Comparison of ENCODE assay signal across 8 cellular contexts in genomic region chr7:131327049-131327625, GRCh38. TPM values are rescaled to one million over a fixed set of nuclear protein-coding genes. Genes with fewer than 3 reads are reported as not detected.
DNase-seq lines count a peak whose midpoint lies in the region; ATAC-seq and TF ChIP-seq lines count a peak whose summit lies in the region.

No MANE protein-coding gene starts in this region.

- H3K27ac ChIP-seq in HL-60 (replicated peaks): peak overlapping the region; percentile 98
- H3K27ac ChIP-seq in epithelial cell of prostate: peak overlapping the region; percentile 89
- H3K27ac ChIP-seq in upper lobe of left lung: peak overlapping the region; percentile 96 to 100 (median 100)

- no peaks in the 10 kb centered on the region for H3K27me3 ChIP-seq in HL-60 (ENCODE audit: insufficient read depth, poor library complexity, severe bottlenecking)
- no peaks in the 10 kb centered on the region for H3K27me3 ChIP-seq in upper lobe of left lung

- H3K9me3 ChIP-seq in T-helper 17 cell (ENCODE audit: control insufficient read depth, low read length, poor library complexity, severe bottlenecking): no peaks in the 10 kb centered on the region
- H3K9me3 ChIP-seq in mucosa of descending colon: no peaks in the 10 kb centered on the region
- no peaks in the 10 kb centered on the region for H3K9me3 ChIP-seq in upper lobe of left lung

- intact Hi-C loops in mucosa of descending colon (cut with DNase I, micrococcal nuclease): no loop called here

- H3K4me1 Mint-ChIP-seq in T-helper 17 cell: peaks cover 59% of the 10 kb centered on the region

- in situ Hi-C loops in Caki2 (cut with HindIII; ENCODE audit: low pct_unique_long_range_greater_than_20kb, low sequenced_read_pairs): no loop called here

- H3K4me3 ChIP-seq in HL-60 (replicated peaks; ENCODE audit: insufficient read depth, low read length) (peak overlapping the region; percentile 86), mucosa of descending colon (peak overlapping the region; percentile 94), upper lobe of left lung (peak overlapping the region; percentile 78 to 88 (median 82))

- no peak for TF ChIP-seq CTCF in HL-60 (IDR thresholded peaks at IDR 0.05; ENCODE audit: insufficient read depth, low read length)
- no peak for TF ChIP-seq CTCF in mucosa of descending colon (IDR thresholded peaks at IDR 0.05)
- no peak for TF ChIP-seq CTCF in upper lobe of left lung (IDR thresholded peaks at IDR 0.05)

- H3K36me3 Mint-ChIP-seq in T-helper 17 cell (ENCODE audit: low read depth): peaks cover 6% of the 10 kb centered on the region

- ATAC-seq in GM19023 (IDR thresholded peaks at IDR 0.05; ENCODE audit: unreplicated experiment) (peak; percentile 10), T-helper 17 cell (peak; percentile 8), mucosa of descending colon (peak; percentile 64), upper lobe of left lung (ENCODE audit: low FRiP score in 2 of 2) (peak; percentile 49 to 69), GM18520 (IDR thresholded peaks at IDR 0.05; ENCODE audit: unreplicated experiment) (no peak)

- H3K4me1 ChIP-seq in mucosa of descending colon (ENCODE audit: low read depth) (peaks cover 26% of the 10 kb centered on the region), upper lobe of left lung (peaks cover 19 to 32% (median 22%) of the 10 kb centered on the region in 4 donors)

- H3K4me3 Mint-ChIP-seq in T-helper 17 cell: peak overlapping the region; percentile 97

- no peaks in the 10 kb centered on the region for H3K27me3 Mint-ChIP-seq in T-helper 17 cell

- DNase-seq in Caki2 (ENCODE audit: low read depth) (peak; percentile 71), HL-60 (ENCODE audit: low read depth in 1 of 2, low spot score in 1 of 2) (peak in 1 of 2 experiments; percentile 11), T-helper 17 cell (peak in 1 of 3 donors; percentile 10), epithelial cell of prostate (ENCODE audit: low read depth, low spot score) (no peak), mucosa of descending colon (peak in 1 of 3 donors; percentile 68), upper lobe of left lung (peak in 1 of 2 donors; percentile 54)

- H3K27ac Mint-ChIP-seq in T-helper 17 cell: peak overlapping the region; percentile 98

- WGBS in upper lobe of left lung, 2 donors: 1% methylated on average over 14 of the region's 14 CpGs

- H3K36me3 ChIP-seq in mucosa of descending colon (ENCODE audit: low read depth) (no peaks in the 10 kb centered on the region), upper lobe of left lung (no peaks in the 10 kb centered on the region)

- TF ChIP-seq POLR2A in upper lobe of left lung (IDR thresholded peaks at IDR 0.05): no peak

- TF ChIP-seq EP300 in upper lobe of left lung (IDR thresholded peaks at IDR 0.05): no peak

RNA-seq across cellular contexts. Expression of gene MKLN1, which starts 0.5 kb away (rescaled TPM):
- 17.5 and 21.5 TPM in 2 replicates for total RNA-seq in Caki2 (2014; rRNA removed; shearing (Covaris generic); ENCODE audit: low replicate concordance)
- total RNA-seq in T-helper 17 cell (10 to 100 TPM; 46.5 to 51.1 TPM), mucosa of descending colon (10 to 100 TPM; 41.5 to 66.1 (median 47.1) TPM), upper lobe of left lung (100 to 1,000 TPM in 1 of 6 donors, 10 to 100 TPM in 5; 36.7 to 105 (median 44.5) TPM)
